In genomic region chrX:41036668-41037326, GRCh38 we compare ENCODE assay signal across 32 cellular contexts.
"Had no signal": no experiment of that assay in that cellular context is flagged by ENCODE, and none has a peak within 500 bp of the region (broad histone marks: within the 10 kb centered on the region; RNA-seq: fewer than 3 reads in every experiment).

No MANE protein-coding gene starts in this region.

- H3K9me3 ChIP-seq: adrenal gland, body of pancreas had no signal

- H3K27ac ChIP-seq: adrenal gland, body of pancreas, dorsolateral prefrontal cortex had no signal

- H3K36me3 Mint-ChIP-seq: activated naive CD4-positive, alpha-beta T cell treated with anti-CD3 and anti-CD28 coated beads, Interleukin-2, amount 50 U/mL, for 24 hours; activated naive CD8-positive, alpha-beta T cell treated with anti-CD3 and anti-CD28 coated beads for 36 hours had no signal

- H3K36me3 ChIP-seq: adrenal gland had no signal

- H3K9me3 Mint-ChIP-seq: activated CD4-positive, alpha-beta memory T cell treated with anti-CD3 and anti-CD28 coated beads, Interleukin-2, amount 10 ng/mL, durations not matched to agents 7 days and 5 days; activated CD4-positive, alpha-beta T cell treated with anti-CD3 and anti-CD28 coated beads, Interleukin-2, amount 10 ng/mL, durations not matched to agents 7 days and 5 days; activated naive CD4-positive, alpha-beta T cell treated with anti-CD3 and anti-CD28 coated beads for 36 hours; activated naive CD4-positive, alpha-beta T cell treated with anti-CD3 and anti-CD28 coated beads, Interleukin-2, amount 50 U/mL, for 24 hours; activated naive CD8-positive, alpha-beta T cell treated with anti-CD3 and anti-CD28 coated beads for 36 hours; activated naive CD8-positive, alpha-beta T cell treated with anti-CD3 and anti-CD28 coated beads, Interleukin-2, amount 50 U/mL, for 24 hours; activated T-helper 1 cell treated with anti-CD3 and anti-CD28 coated beads, Interleukin-12 subunit alpha, Interleukin-12 subunit beta, Interleukin-2, Interleukin-4 antibody, amounts not matched to agents 30 ng/mL and 10 ng/mL and 1 ng/mL, durations not matched to agents 14 hours and 24 hours and 36 hours; activated T-helper 2 cell treated with anti-CD3 and anti-CD28 coated beads, Interferon-gamma antibody, Interleukin-2, Interleukin-4, amounts not matched to agents 10 μg/mL and 5 μg/mL and 100 μg/mL, durations not matched to agents 14 hours and 24 hours and 36 hours; dendritic cell treated with granulocyte-macrophage colony-stimulating factor and Interleukin-4, amounts not matched to agents 40 ng/mL and 50 ng/mL, for 4 days; T-helper 2 cell treated with Interferon-gamma antibody and Interleukin-4, amounts not matched to agents 5 μg/mL and 100 μg/mL, for 36 hours had no signal

- H3K4me1 ChIP-seq: adrenal gland, body of pancreas had no signal

- H3K4me3 Mint-ChIP-seq: activated CD4-positive, alpha-beta memory T cell treated with anti-CD3 and anti-CD28 coated beads, Interleukin-2, amount 10 ng/mL, durations not matched to agents 7 days and 5 days; activated CD4-positive, alpha-beta T cell treated with anti-CD3 and anti-CD28 coated beads, Interleukin-2, amount 10 ng/mL, durations not matched to agents 7 days and 5 days; activated naive CD4-positive, alpha-beta T cell treated with anti-CD3 and anti-CD28 coated beads for 36 hours; activated naive CD4-positive, alpha-beta T cell treated with anti-CD3 and anti-CD28 coated beads, Interleukin-2, amount 50 U/mL, for 24 hours; activated naive CD8-positive, alpha-beta T cell treated with anti-CD3 and anti-CD28 coated beads for 36 hours; activated naive CD8-positive, alpha-beta T cell treated with anti-CD3 and anti-CD28 coated beads, Interleukin-2, amount 50 U/mL, for 24 hours; activated T-helper 1 cell treated with anti-CD3 and anti-CD28 coated beads, Interleukin-12 subunit alpha, Interleukin-12 subunit beta, Interleukin-2, Interleukin-4 antibody, amounts not matched to agents 30 ng/mL and 10 ng/mL and 1 ng/mL, durations not matched to agents 14 hours and 24 hours and 36 hours; dendritic cell treated with granulocyte-macrophage colony-stimulating factor and Interleukin-4, amounts not matched to agents 40 ng/mL and 50 ng/mL, for 4 days; endodermal cell; T-helper 17 cell; T-helper 2 cell treated with Interferon-gamma antibody and Interleukin-4, amounts not matched to agents 5 μg/mL and 100 μg/mL, for 36 hours had no signal

- H3K27ac Mint-ChIP-seq: activated CD4-positive, alpha-beta memory T cell treated with anti-CD3 and anti-CD28 coated beads, Interleukin-2, amount 10 ng/mL, durations not matched to agents 7 days and 5 days; activated CD4-positive, alpha-beta T cell treated with anti-CD3 and anti-CD28 coated beads, Interleukin-2, amount 10 ng/mL, durations not matched to agents 7 days and 5 days; activated naive CD4-positive, alpha-beta T cell treated with anti-CD3 and anti-CD28 coated beads for 36 hours; activated naive CD4-positive, alpha-beta T cell treated with anti-CD3 and anti-CD28 coated beads, Interleukin-2, amount 50 U/mL, for 24 hours; activated naive CD8-positive, alpha-beta T cell treated with anti-CD3 and anti-CD28 coated beads for 36 hours; activated naive CD8-positive, alpha-beta T cell treated with anti-CD3 and anti-CD28 coated beads, Interleukin-2, amount 50 U/mL, for 24 hours; activated T-helper 1 cell treated with anti-CD3 and anti-CD28 coated beads, Interleukin-12 subunit alpha, Interleukin-12 subunit beta, Interleukin-2, Interleukin-4 antibody, amounts not matched to agents 30 ng/mL and 10 ng/mL and 1 ng/mL, durations not matched to agents 14 hours and 24 hours and 36 hours; activated T-helper 2 cell treated with anti-CD3 and anti-CD28 coated beads, Interferon-gamma antibody, Interleukin-2, Interleukin-4, amounts not matched to agents 10 μg/mL and 5 μg/mL and 100 μg/mL, durations not matched to agents 14 hours and 24 hours and 36 hours; dendritic cell treated with granulocyte-macrophage colony-stimulating factor and Interleukin-4, amounts not matched to agents 40 ng/mL and 50 ng/mL, for 4 days; endodermal cell; T-helper 17 cell; T-helper 2 cell treated with Interferon-gamma antibody and Interleukin-4, amounts not matched to agents 5 μg/mL and 100 μg/mL, for 36 hours had no signal

- DNase-seq: activated CD4-positive, alpha-beta memory T cell treated with anti-CD3 and anti-CD28 coated beads, Interleukin-2, amount 10 ng/mL, durations not matched to agents 7 days and 5 days; activated CD4-positive, alpha-beta T cell treated with anti-CD3 and anti-CD28 coated beads for 1 hour; activated CD4-positive, alpha-beta T cell treated with anti-CD3 and anti-CD28 coated beads for 4 hours; activated CD4-positive, alpha-beta T cell treated with anti-CD3 and anti-CD28 coated beads, Interleukin-2, amount 10 ng/mL, durations not matched to agents 7 days and 5 days; activated CD4-positive, alpha-beta T cell treated with anti-CD3 and anti-CD28 coated beads, Interleukin-2, amount 50 U/mL, for 4 hours; activated CD4-positive, CD25-positive, alpha-beta regulatory T cell; activated CD8-positive, alpha-beta memory T cell treated with anti-CD3 and anti-CD28 coated beads, Interleukin-2, amount 50 U/mL, for 4 hours; activated effector memory CD4-positive, alpha-beta T cell treated with anti-CD3 and anti-CD28 coated beads, Interleukin-2, amount 50 U/mL, for 16 hours; activated naive CD4-positive, alpha-beta T cell treated with anti-CD3 and anti-CD28 coated beads for 36 hours; activated naive CD8-positive, alpha-beta T cell treated with anti-CD3 and anti-CD28 coated beads for 36 hours; activated naive CD8-positive, alpha-beta T cell treated with anti-CD3 and anti-CD28 coated beads, Interleukin-2, amount 50 U/mL, for 24 hours; activated T-cell treated with anti-CD3 and anti-CD28 coated beads, Interleukin-2, amount 50 U/mL, for 1 hour; activated T-cell treated with anti-CD3 and anti-CD28 coated beads, Interleukin-2, amount 50 U/mL, for 48 hours; adrenal gland; amygdala; aorta; body of pancreas; caudate nucleus; dorsolateral prefrontal cortex; effector memory CD4-positive, alpha-beta T cell; endodermal cell; foreskin fibroblast; head of caudate nucleus; T-helper 1 cell; T-helper 17 cell; T1000 had no signal

- H3K27me3 ChIP-seq: body of pancreas had no signal

- ATAC-seq: activated naive CD8-positive, alpha-beta T cell treated with anti-CD3 and anti-CD28 coated beads, Interleukin-2, amount 50 U/mL, for 24 hours; body of pancreas; esophagus mucosa; T-helper 17 cell had no signal

- H3K4me3 ChIP-seq: adrenal gland, body of pancreas, dorsolateral prefrontal cortex had no signal

- H3K4me1 Mint-ChIP-seq: activated CD4-positive, alpha-beta memory T cell treated with anti-CD3 and anti-CD28 coated beads, Interleukin-2, amount 10 ng/mL, durations not matched to agents 7 days and 5 days; activated CD4-positive, alpha-beta T cell treated with anti-CD3 and anti-CD28 coated beads, Interleukin-2, amount 10 ng/mL, durations not matched to agents 7 days and 5 days; activated naive CD4-positive, alpha-beta T cell treated with anti-CD3 and anti-CD28 coated beads, Interleukin-2, amount 50 U/mL, for 24 hours; activated naive CD8-positive, alpha-beta T cell treated with anti-CD3 and anti-CD28 coated beads, Interleukin-2, amount 50 U/mL, for 24 hours; endodermal cell; T-helper 17 cell had no signal

- H3K27me3 Mint-ChIP-seq: activated CD4-positive, alpha-beta memory T cell treated with anti-CD3 and anti-CD28 coated beads, Interleukin-2, amount 10 ng/mL, durations not matched to agents 7 days and 5 days; activated CD4-positive, alpha-beta T cell treated with anti-CD3 and anti-CD28 coated beads, Interleukin-2, amount 10 ng/mL, durations not matched to agents 7 days and 5 days; activated naive CD4-positive, alpha-beta T cell treated with anti-CD3 and anti-CD28 coated beads, Interleukin-2, amount 50 U/mL, for 24 hours; activated naive CD8-positive, alpha-beta T cell treated with anti-CD3 and anti-CD28 coated beads for 36 hours; activated naive CD8-positive, alpha-beta T cell treated with anti-CD3 and anti-CD28 coated beads, Interleukin-2, amount 50 U/mL, for 24 hours; dendritic cell treated with granulocyte-macrophage colony-stimulating factor and Interleukin-4, amounts not matched to agents 40 ng/mL and 50 ng/mL, for 4 days; T-helper 17 cell had no signal
